ENCODE assay signal across 22 cellular contexts in genomic region chr4:156102411-156102810, GRCh38.
"Had no signal": no experiment of that assay in that cellular context is flagged by ENCODE, and none has a peak within 500 bp of the region (broad histone marks: within the 10 kb centered on the region; RNA-seq: fewer than 3 reads in every experiment).

No MANE protein-coding gene starts in this region.

- DNase-seq: activated CD4-positive, alpha-beta T cell treated with anti-CD3 and anti-CD28 coated beads, Interleukin-2, amount 10 ng/mL, durations not matched to agents 24 days and 14 days; activated CD4-positive, alpha-beta T cell treated with anti-CD3 and anti-CD28 coated beads, Interleukin-2, amount 50 U/mL, for 4 hours; activated CD8-positive, alpha-beta T cell treated with anti-CD3 and anti-CD28 coated beads for 36 hours; activated gamma-delta T cell; activated naive CD4-positive, alpha-beta T cell treated with Interleukin-2 at 50 U/mL for 16 hours; activated T-cell treated with anti-CD3 and anti-CD28 coated beads, Interleukin-2, amount 50 U/mL, for 24 hours; adrenal gland; colonic mucosa; NCI-H1105; NCI-H1417 treated with DMSO at 0.1 percent for 48 hours; NCI-H187 treated with DMSO at 0.1 percent for 48 hours; NCI-H2081; NCI-H510A; NCI-H526; NCI-H748 treated with DMSO at 0.1 percent for 48 hours; PC-9; Right ventricle myocardium superior; T1000 had no signal

- H3K4me3 ChIP-seq: adrenal gland, cardiac muscle cell, colonic mucosa, PC-9 had no signal

- H3K27me3 Mint-ChIP-seq: activated CD4-positive, alpha-beta T cell treated with anti-CD3 and anti-CD28 coated beads, Interleukin-2, amount 10 ng/mL, durations not matched to agents 24 days and 14 days; activated CD8-positive, alpha-beta T cell treated with anti-CD3 and anti-CD28 coated beads for 36 hours; activated T-cell treated with anti-CD3 and anti-CD28 coated beads, Interleukin-2, amount 50 U/mL, for 24 hours; central memory CD8-positive, alpha-beta T cell had no signal

- H3K36me3 ChIP-seq: adrenal gland, cardiac muscle cell, colonic mucosa had no signal

- H3K4me3 Mint-ChIP-seq: activated CD4-positive, alpha-beta T cell treated with anti-CD3 and anti-CD28 coated beads, Interleukin-2, amount 10 ng/mL, durations not matched to agents 24 days and 14 days; activated CD8-positive, alpha-beta T cell treated with anti-CD3 and anti-CD28 coated beads for 36 hours; activated T-cell treated with anti-CD3 and anti-CD28 coated beads, Interleukin-2, amount 50 U/mL, for 24 hours; central memory CD8-positive, alpha-beta T cell had no signal

- H3K4me1 Mint-ChIP-seq: activated CD4-positive, alpha-beta T cell treated with anti-CD3 and anti-CD28 coated beads, Interleukin-2, amount 10 ng/mL, durations not matched to agents 24 days and 14 days; central memory CD8-positive, alpha-beta T cell had no signal

- H3K27me3 ChIP-seq: adrenal gland, cardiac muscle cell, colonic mucosa had no signal

- H3K9me3 Mint-ChIP-seq: activated CD4-positive, alpha-beta T cell treated with anti-CD3 and anti-CD28 coated beads, Interleukin-2, amount 10 ng/mL, durations not matched to agents 24 days and 14 days; activated CD8-positive, alpha-beta T cell treated with anti-CD3 and anti-CD28 coated beads for 36 hours; activated naive CD4-positive, alpha-beta T cell treated with anti-CD3 and anti-CD28 coated beads, Interleukin-2, amount 50 U/mL, for 72 hours; activated T-cell treated with anti-CD3 and anti-CD28 coated beads, Interleukin-2, amount 50 U/mL, for 24 hours; activated T-helper 2 cell treated with anti-CD3 and anti-CD28 coated beads, Interferon-gamma antibody, Interleukin-2, Interleukin-4, amounts not matched to agents 10 μg/mL and 5 μg/mL and 100 μg/mL, durations not matched to agents 14 hours and 24 hours and 36 hours had no signal

- H3K9me3 ChIP-seq: adrenal gland, colonic mucosa had no signal

- H3K4me1 ChIP-seq: adrenal gland, colonic mucosa had no signal

- ATAC-seq: activated CD8-positive, alpha-beta T cell treated with anti-CD3 and anti-CD28 coated beads for 36 hours; activated naive CD4-positive, alpha-beta T cell treated with anti-CD3 and anti-CD28 coated beads, Interleukin-2, amount 50 U/mL, for 72 hours had no signal

- H3K27ac ChIP-seq: adrenal gland, cardiac muscle cell, colonic mucosa, PC-9 had no signal

- H3K36me3 Mint-ChIP-seq: activated naive CD4-positive, alpha-beta T cell treated with anti-CD3 and anti-CD28 coated beads, Interleukin-2, amount 50 U/mL, for 72 hours had no signal

- H3K27ac Mint-ChIP-seq: activated CD4-positive, alpha-beta T cell treated with anti-CD3 and anti-CD28 coated beads, Interleukin-2, amount 10 ng/mL, durations not matched to agents 24 days and 14 days; activated CD8-positive, alpha-beta T cell treated with anti-CD3 and anti-CD28 coated beads for 36 hours; activated naive CD4-positive, alpha-beta T cell treated with anti-CD3 and anti-CD28 coated beads, Interleukin-2, amount 50 U/mL, for 72 hours; activated T-cell treated with anti-CD3 and anti-CD28 coated beads, Interleukin-2, amount 50 U/mL, for 24 hours; activated T-helper 2 cell treated with anti-CD3 and anti-CD28 coated beads, Interferon-gamma antibody, Interleukin-2, Interleukin-4, amounts not matched to agents 10 μg/mL and 5 μg/mL and 100 μg/mL, durations not matched to agents 14 hours and 24 hours and 36 hours had no signal
